ENCODE assay signal across 20 cellular contexts in genomic region chr13:79501538-79502232, GRCh38. TPM values are rescaled to one million over a fixed set of nuclear protein-coding genes. Genes with fewer than 3 reads are reported as not detected.
A peak's percentile ranks its signal among the peaks of the same experiment; 100 is the strongest.
DNase-seq lines count a peak whose midpoint lies in the region; ATAC-seq and TF ChIP-seq lines count a peak whose summit lies in the region.
"Had no signal": no experiment of that assay in that cellular context is flagged by ENCODE, and none has a peak within 500 bp of the region (broad histone marks: within the 10 kb centered on the region; RNA-seq: fewer than 3 reads in every experiment).

No MANE protein-coding gene starts in this region.

- H2AFZ ChIP-seq in Loucy (ENCODE audit: low read length) = 0 out of 2 replicates have a peak overlapping the region, but pooled peaks have one; percentile 28
- H2AFZ ChIP-seq in smooth muscle cell (ENCODE audit: low read depth) = no peak overlapping the region

- no peak overlapping the region for H3K9ac ChIP-seq in Loucy (ENCODE audit: low read depth, low read length, poor library complexity, severe bottlenecking)
- H3K9ac ChIP-seq in smooth muscle cell (ENCODE audit: low read depth) = no peak overlapping the region

- H3K36me3 ChIP-seq in Loucy (ENCODE audit: insufficient read depth, low read length) = no peaks in the 10 kb centered on the region
- H3K36me3 ChIP-seq in smooth muscle cell (ENCODE audit: low read depth) = no peaks in the 10 kb centered on the region
- H3K36me3 ChIP-seq: gastroesophageal sphincter, neutrophil, sigmoid colon, vagina had no signal

- ATAC-seq in activated CD8-positive, alpha-beta T cell treated with anti-CD3 and anti-CD28 coated beads for 36 hours = peak; percentile 77
- no peak for ATAC-seq in activated CD8-positive, alpha-beta T cell treated with anti-CD3 and anti-CD28 coated beads, Interleukin-2, amount 10 ng/mL, durations not matched to agents 7 days and 5 days
- ATAC-seq in GM19328 (IDR thresholded peaks at IDR 0.05; ENCODE audit: unreplicated experiment) = no peak
- ATAC-seq: gastroesophageal sphincter had no signal

- peaks cover 5% of the 10 kb centered on the region for H3K9me3 Mint-ChIP-seq in activated CD8-positive, alpha-beta T cell treated with anti-CD3 and anti-CD28 coated beads for 36 hours
- peaks cover 22% of the 10 kb centered on the region for H3K9me3 Mint-ChIP-seq in activated CD8-positive, alpha-beta T cell treated with anti-CD3 and anti-CD28 coated beads, Interleukin-2, amount 10 ng/mL, durations not matched to agents 7 days and 5 days (ENCODE audit: insufficient read depth)
- H3K9me3 Mint-ChIP-seq: activated B cell treated with CpG ODN at 0.5 μM for 24 hours, memory B cell had no signal

- H3F3A ChIP-seq in Loucy (ENCODE audit: low read depth) = no peaks in the 10 kb centered on the region
- no peaks in the 10 kb centered on the region for H3F3A ChIP-seq in smooth muscle cell (ENCODE audit: low read depth)

- H3K4me3 ChIP-seq in Loucy (ENCODE audit: low read length, poor library complexity, severe bottlenecking) = no peak overlapping the region
- H3K4me3 ChIP-seq in smooth muscle cell = no peak overlapping the region
- H3K4me3 ChIP-seq: gastroesophageal sphincter, sigmoid colon, vagina had no signal

- no peaks in the 10 kb centered on the region for H3K27me3 Mint-ChIP-seq in activated CD8-positive, alpha-beta T cell treated with anti-CD3 and anti-CD28 coated beads for 36 hours
- no peaks in the 10 kb centered on the region for H3K27me3 Mint-ChIP-seq in activated CD8-positive, alpha-beta T cell treated with anti-CD3 and anti-CD28 coated beads, Interleukin-2, amount 10 ng/mL, durations not matched to agents 7 days and 5 days (ENCODE audit: low read depth)

- peaks cover 28% of the 10 kb centered on the region for H3K36me3 Mint-ChIP-seq in activated CD8-positive, alpha-beta T cell treated with anti-CD3 and anti-CD28 coated beads for 36 hours (ENCODE audit: low read depth)
- H3K36me3 Mint-ChIP-seq in activated CD8-positive, alpha-beta T cell treated with anti-CD3 and anti-CD28 coated beads, Interleukin-2, amount 10 ng/mL, durations not matched to agents 7 days and 5 days (ENCODE audit: low read depth) = peaks cover 36% of the 10 kb centered on the region
- H3K36me3 Mint-ChIP-seq: memory B cell had no signal

- CTCF ChIA-PET in activated CD8-positive, alpha-beta T cell treated with anti-CD3 and anti-CD28 coated beads for 36 hours (lab: Charles Lee) = interaction anchor here (0.9 to 2.2 kb wide), 9 partner anchors 10 to 96 kb away, joined by 3 to 7 read pairs (median 4); partner anchors contain the start of genes NDFIP2 and RBM26
- CTCF ChIA-PET in activated CD8-positive, alpha-beta T cell treated with anti-CD3 and anti-CD28 coated beads, Interleukin-2, amount 10 ng/mL, durations not matched to agents 7 days and 5 days (lab: Charles Lee) = interaction anchor here (0.8 to 6.3 kb wide), 11 partner anchors 10 to 78 kb away, joined by 3 to 34 read pairs (median 4); partner anchors contain the start of gene NDFIP2

- no peak for DNase-seq in activated CD8-positive, alpha-beta T cell treated with anti-CD3 and anti-CD28 coated beads for 36 hours
- no peak for DNase-seq in activated CD8-positive, alpha-beta T cell treated with anti-CD3 and anti-CD28 coated beads, Interleukin-2, amount 10 ng/mL, durations not matched to agents 7 days and 5 days
- DNase-seq in dermis blood vessel endothelial cell (peak; percentile 18), smooth muscle cell (lab: John Stamatoyannopoulos, UW; ENCODE audit: unreplicated experiment) (no peak), anterior cingulate cortex (lab: John Stamatoyannopoulos, UW) (no peak), DMS 273 (lab: John Stamatoyannopoulos, UW; ENCODE audit: unreplicated experiment) (no peak)
- DNase-seq: activated B cell treated with CpG ODN at 0.5 μM for 24 hours; activated effector memory CD4-positive, alpha-beta T cell treated with Interleukin-2 at 50 U/mL for 16 hours; Calu3; KG1; NCI-H1694 treated with DMSO at 0.1 percent for 48 hours; NCI-H526; sigmoid colon; stimulated activated naive CD4-positive, alpha-beta T cell treated with Interleukin-2 at 50 U/mL for 16 hours had no signal

- H3K27ac ChIP-seq in smooth muscle cell (ENCODE audit: low read depth) = peak overlapping the region; percentile 45
- H3K27ac ChIP-seq: gastroesophageal sphincter, neutrophil, sigmoid colon, vagina had no signal

- no peaks in the 10 kb centered on the region for H3K4me1 ChIP-seq in Loucy (ENCODE audit: insufficient read depth, low read length, poor library complexity, severe bottlenecking)
- no peaks in the 10 kb centered on the region for H3K4me1 ChIP-seq in smooth muscle cell (ENCODE audit: low read depth)
- H3K4me1 ChIP-seq: gastroesophageal sphincter, sigmoid colon had no signal

- intact Hi-C loops in activated CD8-positive, alpha-beta T cell treated with anti-CD3 and anti-CD28 coated beads for 36 hours (cut with micrococcal nuclease) = no loop called here

- H3K4me1 Mint-ChIP-seq in activated CD8-positive, alpha-beta T cell treated with anti-CD3 and anti-CD28 coated beads for 36 hours (ENCODE audit: low read depth) = peaks cover 78% of the 10 kb centered on the region
- peaks cover 54% of the 10 kb centered on the region for H3K4me1 Mint-ChIP-seq in activated CD8-positive, alpha-beta T cell treated with anti-CD3 and anti-CD28 coated beads, Interleukin-2, amount 10 ng/mL, durations not matched to agents 7 days and 5 days (ENCODE audit: low read depth)
- H3K4me1 Mint-ChIP-seq: activated B cell treated with CpG ODN at 0.5 μM for 24 hours, memory B cell had no signal

- H3K79me2 ChIP-seq in Loucy (ENCODE audit: insufficient read depth, low read length) (no peaks in the 10 kb centered on the region), smooth muscle cell (ENCODE audit: low read depth) (peaks cover 96% of the 10 kb centered on the region)

- no peak for TF ChIP-seq CTCF in activated CD8-positive, alpha-beta T cell treated with anti-CD3 and anti-CD28 coated beads for 36 hours (IDR thresholded peaks at IDR 0.05)
- TF ChIP-seq CTCF in Loucy (conservative IDR thresholded peaks at IDR 0.05; ENCODE audit: low read length) = no peak
- TF ChIP-seq CTCF in smooth muscle cell (IDR thresholded peaks at IDR 0.05; ENCODE audit: borderline replicate concordance, insufficient read depth, poor library complexity, severe bottlenecking) = no peak

- WGBS in smooth muscle cell (ENCODE audit: low lambda C conversion rate) = 88% methylated on average over 7 of the region's 7 CpGs

- H4K20me1 ChIP-seq in Loucy (ENCODE audit: insufficient read depth, low read length, poor library complexity, severe bottlenecking) (no peaks in the 10 kb centered on the region), smooth muscle cell (ENCODE audit: low read depth) (peaks cover 98% of the 10 kb centered on the region)

- no peaks in the 10 kb centered on the region for H3K27me3 ChIP-seq in Loucy (ENCODE audit: insufficient read depth, low read length, poor library complexity, severe bottlenecking)
- H3K27me3 ChIP-seq in smooth muscle cell (ENCODE audit: low read depth) = no peaks in the 10 kb centered on the region
- H3K27me3 ChIP-seq: gastroesophageal sphincter, sigmoid colon, vagina had no signal

- H3K27ac Mint-ChIP-seq in activated CD8-positive, alpha-beta T cell treated with anti-CD3 and anti-CD28 coated beads for 36 hours = peak overlapping the region; percentile 84
- H3K27ac Mint-ChIP-seq in activated CD8-positive, alpha-beta T cell treated with anti-CD3 and anti-CD28 coated beads, Interleukin-2, amount 10 ng/mL, durations not matched to agents 7 days and 5 days = no peak overlapping the region
- H3K27ac Mint-ChIP-seq: activated B cell treated with CpG ODN at 0.5 μM for 24 hours, memory B cell had no signal

- H3K4me2 ChIP-seq in Loucy (ENCODE audit: low read depth, low read length, poor library complexity, severe bottlenecking) (no peak overlapping the region), smooth muscle cell (peak overlapping the region; percentile 53)

- no peaks in the 10 kb centered on the region for H3K9me2 ChIP-seq in Loucy (replicated peaks; ENCODE audit: low read depth, low read length)

- no peaks in the 10 kb centered on the region for H3K9me3 ChIP-seq in Loucy (ENCODE audit: insufficient read depth, low read depth, low read length)
- no peaks in the 10 kb centered on the region for H3K9me3 ChIP-seq in smooth muscle cell (replicated peaks; ENCODE audit: low read depth)
- H3K9me3 ChIP-seq: gastroesophageal sphincter, neutrophil, sigmoid colon, vagina had no signal

- H3K4me3 Mint-ChIP-seq in activated CD8-positive, alpha-beta T cell treated with anti-CD3 and anti-CD28 coated beads for 36 hours = peak overlapping the region; percentile 1
- no peak overlapping the region for H3K4me3 Mint-ChIP-seq in activated CD8-positive, alpha-beta T cell treated with anti-CD3 and anti-CD28 coated beads, Interleukin-2, amount 10 ng/mL, durations not matched to agents 7 days and 5 days
- H3K4me3 Mint-ChIP-seq: activated B cell treated with CpG ODN at 0.5 μM for 24 hours, memory B cell had no signal

- POLR2A ChIA-PET in activated CD8-positive, alpha-beta T cell treated with anti-CD3 and anti-CD28 coated beads for 36 hours (lab: Charles Lee) = interaction anchor here (1.2 to 4.4 kb wide), 2 partner anchors 11 to 19 kb away, joined by 4 to 22 read pairs; partner anchors contain the start of gene NDFIP2
- POLR2A ChIA-PET in activated CD8-positive, alpha-beta T cell treated with anti-CD3 and anti-CD28 coated beads, Interleukin-2, amount 10 ng/mL, durations not matched to agents 7 days and 5 days (lab: Charles Lee) = interaction anchor here (1.1 kb wide), 2 partner anchors 21 to 95 kb away, joined by 3 to 4 read pairs; partner anchors contain the start of gene NDFIP2

RNA-seq across cellular contexts. Expression of gene NDFIP2, which starts 20.7 kb away (rescaled TPM):
- 10 to 100 TPM; 67.4 to 69.1 TPM for total RNA-seq in activated CD8-positive, alpha-beta T cell treated with anti-CD3 and anti-CD28 coated beads for 36 hours
- 10 to 100 TPM; 13.4 to 15.3 TPM for total RNA-seq in activated CD8-positive, alpha-beta T cell treated with anti-CD3 and anti-CD28 coated beads, Interleukin-2, amount 10 ng/mL, durations not matched to agents 7 days and 5 days
- 20.1 and 30.3 TPM in 2 replicates for total RNA-seq in dermis blood vessel endothelial cell
- total RNA-seq in smooth muscle cell = 75.6 and 86.4 TPM in 2 replicates
- 34.0 and 49.7 TPM in 2 replicates for polyA plus RNA-seq in smooth muscle cell
